Comparison of ENCODE assay signal across 15 cellular contexts in genomic region chr14:95472819-95473251, GRCh38. TPM values are rescaled to one million over a fixed set of nuclear protein-coding genes. Genes with fewer than 3 reads are reported as not detected.
DNase-seq lines count a peak whose midpoint lies in the region; ATAC-seq and TF ChIP-seq lines count a peak whose summit lies in the region.
"Had no signal": no experiment of that assay in that cellular context is flagged by ENCODE, and none has a peak within 500 bp of the region (broad histone marks: within the 10 kb centered on the region; RNA-seq: fewer than 3 reads in every experiment).

No MANE protein-coding gene starts in this region.

- POLR2A ChIA-PET in GM10248 (lab: Yijun Ruan, JAX), result no interaction called here

- DNase-seq in BE2C, result peak; percentile 38
- peak; percentile 49 for DNase-seq in GM23248
- no peak for DNase-seq in effector memory CD8-positive, alpha-beta T cell
- no peak for DNase-seq in osteoblast (ENCODE audit: insufficient read length, low spot score, missing footprints)
- no peak for DNase-seq in GM10248 (ENCODE audit: extremely low spot score)
- no peak for DNase-seq in GM20000 (ENCODE audit: low spot score)
- DNase-seq in NCI-H524 treated with DMSO at 0.1 percent for 48 hours (lab: John Stamatoyannopoulos, UW), result no peak
- DNase-seq: central memory CD4-positive, alpha-beta T cell; esophagus squamous epithelium; NCI-H2227 treated with DMSO at 0.1 percent for 48 hours had no signal

- in situ Hi-C loops in GM23248 (cut with MboI), result no loop called here

- no peaks in the 10 kb centered on the region for H3K9me3 ChIP-seq in BE2C
- H3K9me3 ChIP-seq in GM23248 (ENCODE audit: low read depth), result no peaks in the 10 kb centered on the region
- H3K9me3 ChIP-seq in osteoblast (ENCODE audit: low read depth, low read length), result no peaks in the 10 kb centered on the region
- H3K9me3 ChIP-seq: esophagus squamous epithelium had no signal

- H3K9me2 ChIP-seq in GM23248 (ENCODE audit: insufficient read depth), result no peaks in the 10 kb centered on the region

- H2AFZ ChIP-seq in GM23248 (no peak overlapping the region), osteoblast (ENCODE audit: low read length) (peak overlapping the region; percentile 56)

- H3K9ac ChIP-seq in GM23248, result no peak overlapping the region

- peaks cover 18 to 19% of the 10 kb centered on the region in 2 donors for H3K4me1 Mint-ChIP-seq in effector memory CD8-positive, alpha-beta T cell (ENCODE audit: low read depth in 2 of 2)
- H3K4me1 Mint-ChIP-seq: WTC11 had no signal

- no peaks in the 10 kb centered on the region for H3K9me3 Mint-ChIP-seq in effector memory CD8-positive, alpha-beta T cell
- H3K9me3 Mint-ChIP-seq: activated T-helper 1 cell treated with anti-CD3 and anti-CD28 coated beads, Interleukin-12 subunit alpha, Interleukin-12 subunit beta, Interleukin-2, Interleukin-4 antibody, amounts not matched to agents 30 ng/mL and 10 ng/mL and 1 ng/mL, durations not matched to agents 14 hours and 24 hours and 36 hours; CD8-positive, alpha-beta memory T cell; WTC11 had no signal

- H3K27me3 Mint-ChIP-seq in effector memory CD8-positive, alpha-beta T cell, result no peaks in the 10 kb centered on the region

- H3K36me3 ChIP-seq in BE2C (no peaks in the 10 kb centered on the region), GM23248 (ENCODE audit: low read depth) (no peaks in the 10 kb centered on the region), osteoblast (ENCODE audit: insufficient read depth, low read length) (no peaks in the 10 kb centered on the region)

- WGBS in GM23248 (ENCODE audit: low coverage in 1 of 2, low lambda C conversion rate in 2 of 2, missing lambda C conversion rate in 2 of 2), 2 experiments, result 33 to 38% methylated on average over 10 of the region's 10 CpGs

- peaks cover 40% of the 10 kb centered on the region for H3K36me3 Mint-ChIP-seq in effector memory CD8-positive, alpha-beta T cell (ENCODE audit: insufficient read depth)
- H3K36me3 Mint-ChIP-seq: WTC11 had no signal

- H4K20me1 ChIP-seq in GM23248 (ENCODE audit: insufficient read depth), result no peaks in the 10 kb centered on the region
- no peaks in the 10 kb centered on the region for H4K20me1 ChIP-seq in osteoblast (ENCODE audit: insufficient read depth, low read length)

- no peak for ATAC-seq in effector memory CD8-positive, alpha-beta T cell (replicated peaks)
- ATAC-seq in GM19351 (IDR thresholded peaks at IDR 0.05; ENCODE audit: unreplicated experiment), result no peak
- ATAC-seq: WTC11 had no signal

- TF ChIP-seq CTCF in BE2C (IDR thresholded peaks at IDR 0.05; ENCODE audit: low read depth, low read length) (no peak), osteoblast (IDR thresholded peaks at IDR 0.05; ENCODE audit: extremely low read depth, low read depth, low read length) (no peak), GM10248 (IDR thresholded peaks at IDR 0.05; ENCODE audit: control extremely low read depth, extremely low read depth, low read depth, missing control alignments) (no peak), GM20000 (IDR thresholded peaks at IDR 0.05; ENCODE audit: extremely low read depth, missing control alignments) (no peak)

- no peaks in the 10 kb centered on the region for H3F3A ChIP-seq in GM23248 (ENCODE audit: insufficient read depth)

- no peak overlapping the region for H3K4me3 ChIP-seq in BE2C (ENCODE audit: low read depth, low read length)
- no peak overlapping the region for H3K4me3 ChIP-seq in GM23248
- H3K4me3 ChIP-seq in osteoblast (ENCODE audit: insufficient read depth, low read length), result no peak overlapping the region
- H3K4me3 ChIP-seq: esophagus squamous epithelium, skin epidermis had no signal

- CTCF ChIA-PET in GM10248 (lab: Yijun Ruan, JAX), result interaction anchor here (0.7 to 1.6 kb wide), 5 partner anchors 11 to 30 kb away, joined by 3 to 9 read pairs (median 4); no protein-coding TSS in a partner anchor

- H3K79me2 ChIP-seq in GM23248 (ENCODE audit: insufficient read depth) (no peaks in the 10 kb centered on the region), osteoblast (ENCODE audit: insufficient read depth, low read length) (no peaks in the 10 kb centered on the region)

- H3K4me2 ChIP-seq in GM23248 (ENCODE audit: unreplicated experiment) (no peak overlapping the region), osteoblast (ENCODE audit: insufficient read depth, low read length) (peak overlapping the region; percentile 3)

- H3K4me3 Mint-ChIP-seq in effector memory CD8-positive, alpha-beta T cell, result no peak overlapping the region
- H3K4me3 Mint-ChIP-seq: activated T-helper 1 cell treated with anti-CD3 and anti-CD28 coated beads, Interleukin-12 subunit alpha, Interleukin-12 subunit beta, Interleukin-2, Interleukin-4 antibody, amounts not matched to agents 30 ng/mL and 10 ng/mL and 1 ng/mL, durations not matched to agents 14 hours and 24 hours and 36 hours; CD8-positive, alpha-beta memory T cell; WTC11 had no signal

- no peak overlapping the region for H3K27ac ChIP-seq in GM23248
- no peak overlapping the region for H3K27ac ChIP-seq in osteoblast (ENCODE audit: low read depth, low read length)

- H3K4me1 ChIP-seq in BE2C (peaks cover 4% of the 10 kb centered on the region; the same call in 1 of the 2 replicates), GM23248 (ENCODE audit: insufficient read depth) (0 out of 2 replicates have a peak, but pooled peaks cover 5% of the 10 kb centered on the region), osteoblast (ENCODE audit: insufficient read depth, low read length) (no peaks in the 10 kb centered on the region)

- H3K27me3 ChIP-seq in BE2C (no peaks in the 10 kb centered on the region), GM23248 (replicated peaks; ENCODE audit: insufficient read depth) (no peaks in the 10 kb centered on the region), osteoblast (ENCODE audit: insufficient read depth, low read length) (no peaks in the 10 kb centered on the region)
- H3K27me3 ChIP-seq: esophagus squamous epithelium had no signal

- H3K27ac Mint-ChIP-seq in effector memory CD8-positive, alpha-beta T cell, result peak overlapping the region; percentile 28 to 71
- H3K27ac Mint-ChIP-seq: activated T-helper 1 cell treated with anti-CD3 and anti-CD28 coated beads, Interleukin-12 subunit alpha, Interleukin-12 subunit beta, Interleukin-2, Interleukin-4 antibody, amounts not matched to agents 30 ng/mL and 10 ng/mL and 1 ng/mL, durations not matched to agents 14 hours and 24 hours and 36 hours; WTC11 had no signal

RNA-seq across cellular contexts. Expression of gene SYNE3, which starts 43.6 kb away (rescaled TPM):
- polyA plus RNA-seq in BE2C (2012; ENCODE audit: insufficient read depth, insufficient read length, low read depth), result 13.0 TPM
- 3.8 and 4.8 TPM in 2 replicates for total RNA-seq in GM23248 (2014; rRNA removed; shearing (Covaris generic))
- 1.2 TPM in 2 replicates for polyA plus RNA-seq in GM23248 (2016; fragmentation: Nextera tagmentation; extraction: Ambion mirVana)
- 23.9 and 26.8 TPM in 2 replicates for total RNA-seq in osteoblast

Comparison
In these comparisons a context has a peak if more than half of its experiments do, and no peak if none do; other contexts are left out.
1. DNase-seq: peak in BE2C (single experiment) and GM23248 (single experiment); none in effector memory CD8-positive, alpha-beta T cell (0 of 3), osteoblast (single experiment), GM10248 (single experiment), GM20000 (single experiment) and NCI-H524 treated with DMSO at 0.1 percent for 48 hours (single experiment).